10 cellular contexts compared by ENCODE assay signal in genomic region chr20:62137092-62137384, GRCh38. TPM values are rescaled to one million over a fixed set of nuclear protein-coding genes. Genes with fewer than 3 reads are reported as not detected.
A peak's percentile ranks its signal among the peaks of the same experiment; 100 is the strongest.
DNase-seq lines count a peak whose midpoint lies in the region; ATAC-seq and TF ChIP-seq lines count a peak whose summit lies in the region.
"Had no signal": no experiment of that assay in that cellular context is flagged by ENCODE, and none has a peak within 500 bp of the region (broad histone marks: within the 10 kb centered on the region; RNA-seq: fewer than 3 reads in every experiment).

No MANE protein-coding gene starts in this region.

- peaks cover 58% of the 10 kb centered on the region for H3K4me1 Mint-ChIP-seq in CD4-positive, alpha-beta T cell (ENCODE audit: low read depth)
- H3K4me1 Mint-ChIP-seq in glutamatergic neuron (ENCODE audit: low read depth, unreplicated experiment) = peaks cover 17% of the 10 kb centered on the region

- no peaks in the 10 kb centered on the region for H3K27me3 Mint-ChIP-seq in CD4-positive, alpha-beta T cell
- peaks cover 14% of the 10 kb centered on the region for H3K27me3 Mint-ChIP-seq in glutamatergic neuron (ENCODE audit: unreplicated experiment)

- intact Hi-C loops in A673 (cut with micrococcal nuclease; ENCODE audit: unreplicated experiment) = no loop called here
- intact Hi-C loops in CD4-positive, alpha-beta T cell (cut with DNase I, micrococcal nuclease) = loop anchor here (1.0 to 5.0 kb wide), 5 partner anchors 14 to 127 kb away; partner anchors contain the start of genes LSM14B (in 1 of the 2) and TAF4 (in 1 of the 2)

- H3K27me3 ChIP-seq in A673 (replicated peaks; ENCODE audit: insufficient read depth, low read depth, low read length, poor library complexity) = no peaks in the 10 kb centered on the region
- no peaks in the 10 kb centered on the region for H3K27me3 ChIP-seq in CD4-positive, alpha-beta T cell (ENCODE audit: control insufficient read depth, insufficient read depth, low read length)
- no peaks in the 10 kb centered on the region for H3K27me3 ChIP-seq in RWPE2 (ENCODE audit: insufficient read depth, poor library complexity, severe bottlenecking)
- H3K27me3 ChIP-seq in SJCRH30 = no peaks in the 10 kb centered on the region
- H3K27me3 ChIP-seq: BLaER1 treated with 17β-estradiol and CSF1 and Interleukin-3, amounts not matched to agents 10 nM and 100 nM had no signal

- H3K4me3 Mint-ChIP-seq in CD4-positive, alpha-beta T cell = peak overlapping the region; percentile 66
- H3K4me3 Mint-ChIP-seq in glutamatergic neuron (ENCODE audit: unreplicated experiment) = peak overlapping the region; percentile 5

- no peaks in the 10 kb centered on the region for H3K9me3 ChIP-seq in A673 (ENCODE audit: low read depth, low read length, poor library complexity, severe bottlenecking)
- no peaks in the 10 kb centered on the region for H3K9me3 ChIP-seq in CD4-positive, alpha-beta T cell (ENCODE audit: control insufficient read depth, low read length)
- H3K9me3 ChIP-seq in RWPE2 (ENCODE audit: severe bottlenecking) = no peaks in the 10 kb centered on the region
- H3K9me3 ChIP-seq in SJCRH30 (replicated peaks) = no peaks in the 10 kb centered on the region
- H3K9me3 ChIP-seq: BLaER1 treated with 17β-estradiol and CSF1 and Interleukin-3, amounts not matched to agents 10 nM and 100 nM had no signal

- no peak for ATAC-seq in CD4-positive, alpha-beta T cell (ENCODE audit: poor library complexity)
- ATAC-seq in RWPE2 (ENCODE audit: low read depth) = no peak; the same call in 2 of the 3 replicates
- ATAC-seq in GM21423 (IDR thresholded peaks at IDR 0.05; ENCODE audit: unreplicated experiment) = no peak
- ATAC-seq in GM18520 (IDR thresholded peaks at IDR 0.05; ENCODE audit: unreplicated experiment) = no peak

- peaks cover 96% of the 10 kb centered on the region for H3K36me3 Mint-ChIP-seq in CD4-positive, alpha-beta T cell (ENCODE audit: low read depth)
- peaks cover 9% of the 10 kb centered on the region for H3K36me3 Mint-ChIP-seq in glutamatergic neuron (ENCODE audit: unreplicated experiment)

- CTCF ChIA-PET in A673 (lab: Charles Lee) = interaction anchor here (1.7 kb wide), 1 partner anchor 126 kb away, joined by 6 read pairs; no protein-coding TSS in a partner anchor
- CTCF ChIA-PET in CD4-positive, alpha-beta T cell (lab: Charles Lee) = interaction anchor here (0.6 to 2.7 kb wide), 4 partner anchors 12 to 126 kb away, joined by 3 to 18 read pairs (median 7); no protein-coding TSS in a partner anchor

- POLR2A ChIA-PET in A673 (lab: Charles Lee; ENCODE audit: low non-redundant PET) = no interaction called here
- POLR2A ChIA-PET in CD4-positive, alpha-beta T cell (lab: Charles Lee) = interaction anchor here (1.1 to 4.9 kb wide), 4 partner anchors 15 to 126 kb away, joined by 3 to 40 read pairs (median 14); partner anchors contain the start of genes LSM14B and TAF4

- peaks cover 94% of the 10 kb centered on the region for H3K36me3 ChIP-seq in A673 (ENCODE audit: insufficient read depth, low read length, poor library complexity, severe bottlenecking)
- H3K36me3 ChIP-seq in RWPE2 (ENCODE audit: low read depth) = peaks cover 95% of the 10 kb centered on the region
- peaks cover 90% of the 10 kb centered on the region for H3K36me3 ChIP-seq in SJCRH30

- H3K4me1 ChIP-seq in A673 (ENCODE audit: insufficient read depth, low read length, poor library complexity, severe bottlenecking) (peaks cover 4% of the 10 kb centered on the region), RWPE2 (ENCODE audit: insufficient read depth, poor library complexity, severe bottlenecking) (peaks cover 5% of the 10 kb centered on the region), SJCRH30 (peaks cover 6% of the 10 kb centered on the region; the same call in 1 of the 2 replicates)

- no TSS peak for BruUV-seq in A673 (replicated peaks; lab: Mats Ljungman, UMichigan)

- H3K9me3 Mint-ChIP-seq in CD4-positive, alpha-beta T cell = no peaks in the 10 kb centered on the region
- H3K9me3 Mint-ChIP-seq in glutamatergic neuron (ENCODE audit: unreplicated experiment) = peaks cover 15% of the 10 kb centered on the region

- H3K27ac Mint-ChIP-seq in CD4-positive, alpha-beta T cell = peak overlapping the region; percentile 77
- H3K27ac Mint-ChIP-seq in glutamatergic neuron (ENCODE audit: unreplicated experiment) = no peak overlapping the region

- DNase-seq in A673 (ENCODE audit: low spot score) = no peak
- DNase-seq in CD4-positive, alpha-beta T cell = no peak
- no peak for DNase-seq in RWPE2 (ENCODE audit: low spot score)
- DNase-seq in glutamatergic neuron = no peak
- no peak for DNase-seq in DMS 273 (lab: John Stamatoyannopoulos, UW; ENCODE audit: unreplicated experiment)
- no peak for DNase-seq in SJCRH30

- no peak overlapping the region for H3K27ac ChIP-seq in A673 (ENCODE audit: low read depth, low read length, poor library complexity, severe bottlenecking)
- H3K27ac ChIP-seq in CD4-positive, alpha-beta T cell (ENCODE audit: low read depth, low read length) = no peak overlapping the region
- no peak overlapping the region for H3K27ac ChIP-seq in RWPE2 (ENCODE audit: poor library complexity, severe bottlenecking)
- no peak overlapping the region for H3K27ac ChIP-seq in SJCRH30

- H3K4me3 ChIP-seq in A673 (ENCODE audit: low read depth, low read length, poor library complexity, severe bottlenecking) (no peak overlapping the region), RWPE2 (ENCODE audit: severe bottlenecking) (no peak overlapping the region), SJCRH30 (no peak overlapping the region)
- H3K4me3 ChIP-seq: BLaER1 treated with 17β-estradiol and CSF1 and Interleukin-3, amounts not matched to agents 10 nM and 100 nM; SK-N-MC had no signal

- TF ChIP-seq CTCF in A673 (conservative IDR thresholded peaks at IDR 0.05; ENCODE audit: low read depth, low read length) = 0 out of 2 replicates have a peak, but pooled peaks have one; percentile 9
- peak; percentile 16 for TF ChIP-seq CTCF in CD4-positive, alpha-beta T cell (IDR thresholded peaks at IDR 0.05)
- TF ChIP-seq CTCF in RWPE2 (IDR thresholded peaks at IDR 0.05; ENCODE audit: poor library complexity, severe bottlenecking) = peak; percentile 87
- TF ChIP-seq CTCF in glutamatergic neuron (IDR thresholded peaks at IDR 0.05; ENCODE audit: partially characterized antibody, unreplicated experiment) = no peak

RNA-seq across cellular contexts. Expression of gene PSMA7, which starts 6.2 kb away (rescaled TPM):
- 555 and 593 TPM in 2 replicates for total RNA-seq in A673 (2021)
- total RNA-seq in CD4-positive, alpha-beta T cell = 100 to 1,000 TPM; 150 to 158 TPM
- total RNA-seq in glutamatergic neuron (ENCODE audit: unreplicated experiment) = 289 TPM
- 755 and 774 TPM in 2 replicates for total RNA-seq in SJCRH30 (2014; rRNA removed; shearing (Covaris generic))

RNA-seq across cellular contexts. Expression of gene SS18L1, which starts 6.5 kb away (rescaled TPM):
- 34.7 and 39.6 TPM in 2 replicates for total RNA-seq in A673 (2021)
- 10 to 100 TPM; 12.8 to 13.4 TPM for total RNA-seq in CD4-positive, alpha-beta T cell
- 50.4 TPM for total RNA-seq in glutamatergic neuron (ENCODE audit: unreplicated experiment)
- 57.4 and 68.9 TPM in 2 replicates for total RNA-seq in SJCRH30 (2014; rRNA removed; shearing (Covaris generic))

RNA-seq across cellular contexts. Expression of gene LSM14B, which starts 14.8 kb away (rescaled TPM):
- total RNA-seq in A673 (2021) (72.5 and 80.2 TPM in 2 replicates), glutamatergic neuron (ENCODE audit: unreplicated experiment) (73.6 TPM)
- total RNA-seq in CD4-positive, alpha-beta T cell = 10 to 100 TPM; 34.5 to 35.7 TPM
- 146 TPM in 2 replicates for total RNA-seq in SJCRH30 (2014; rRNA removed; shearing (Covaris generic))

RNA-seq across cellular contexts. Expression of gene MTG2, which starts 45.8 kb away (rescaled TPM):
- total RNA-seq in A673 (2021) (40.9 and 48.1 TPM in 2 replicates), glutamatergic neuron (ENCODE audit: unreplicated experiment) (27.1 TPM)
- total RNA-seq in CD4-positive, alpha-beta T cell = 1 to 10 TPM; 9.5 to 9.9 TPM
- 63.8 and 66.2 TPM in 2 replicates for total RNA-seq in SJCRH30 (2014; rRNA removed; shearing (Covaris generic))
